Comparison of ENCODE assay signal across 14 cellular contexts in genomic region chr4:88828846-88829245, GRCh38.
"Had no signal": no experiment of that assay in that cellular context is flagged by ENCODE, and none has a peak within 500 bp of the region (broad histone marks: within the 10 kb centered on the region; RNA-seq: fewer than 3 reads in every experiment).

No MANE protein-coding gene starts in this region.

- H3K27me3 ChIP-seq: body of pancreas, neural progenitor cell had no signal

- ATAC-seq: activated CD8-positive, alpha-beta T cell treated with anti-CD3 and anti-CD28 coated beads for 36 hours; activated T-cell treated with anti-CD3 and anti-CD28 coated beads, Interleukin-2, amount 50 U/mL, for 4 hours; body of pancreas; effector memory CD8-positive, alpha-beta T cell; stimulated activated effector memory CD8-positive, alpha-beta T cell treated with anti-CD3 and anti-CD28 coated beads, Interleukin-12 subunit alpha, Interleukin-12 subunit beta, amount 100 ng/mL, for 72 hours; T-helper 17 cell had no signal

- H3K36me3 ChIP-seq: lower lobe of right lung, neural progenitor cell had no signal

- H3K4me3 ChIP-seq: body of pancreas, lower lobe of right lung, neural progenitor cell had no signal

- H3K27ac ChIP-seq: body of pancreas, lower lobe of right lung, neural progenitor cell had no signal

- H3K9me3 ChIP-seq: body of pancreas, lower lobe of right lung had no signal

- DNase-seq: activated CD4-positive, alpha-beta T cell treated with anti-CD3 and anti-CD28 coated beads for 4 hours; activated CD8-positive, alpha-beta T cell treated with anti-CD3 and anti-CD28 coated beads for 36 hours; activated effector memory CD4-positive, alpha-beta T cell treated with Interleukin-2 at 50 U/mL for 16 hours; activated naive CD4-positive, alpha-beta T cell treated with anti-CD3 and anti-CD28 coated beads, Interleukin-2, amount 50 U/mL, for 16 hours; activated T-cell treated with anti-CD3 and anti-CD28 coated beads, Interleukin-2, amount 50 U/mL, for 4 hours; amniotic stem cell; body of pancreas; effector memory CD8-positive, alpha-beta T cell; glutamatergic neuron; lower lobe of right lung; SIG-M5; T-helper 17 cell had no signal
